ENCODE assay signal across 8 cellular contexts in genomic region chr14:34983148-34983760, GRCh38. TPM values are rescaled to one million over a fixed set of nuclear protein-coding genes. Genes with fewer than 3 reads are reported as not detected.
DNase-seq lines count a peak whose midpoint lies in the region; ATAC-seq and TF ChIP-seq lines count a peak whose summit lies in the region.

No MANE protein-coding gene starts in this region.

- H3K27me3 ChIP-seq in dorsolateral prefrontal cortex, result no peaks in the 10 kb centered on the region

- H3K4me3 ChIP-seq in dorsolateral prefrontal cortex, result peak overlapping the region; percentile 69 to 100 (median 92)

- H3K4me3 Mint-ChIP-seq in natural killer cell (no peak overlapping the region), immature natural killer cell (no peak overlapping the region)
- H3K4me3 Mint-ChIP-seq in activated CD4-positive, alpha-beta memory T cell treated with anti-CD3 and anti-CD28 coated beads for 36 hours, result no peak overlapping the region

- H3K36me3 Mint-ChIP-seq in natural killer cell (no peaks in the 10 kb centered on the region), immature natural killer cell (peaks cover 0 to 4% (median 0%) of the 10 kb centered on the region in 3 donors)
- peaks cover 11% of the 10 kb centered on the region for H3K36me3 Mint-ChIP-seq in activated CD4-positive, alpha-beta memory T cell treated with anti-CD3 and anti-CD28 coated beads for 36 hours

- peak overlapping the region; percentile 93 to 100 (median 99) for H3K27ac ChIP-seq in dorsolateral prefrontal cortex

- no peak overlapping the region for H3K27ac Mint-ChIP-seq in natural killer cell
- H3K27ac Mint-ChIP-seq in immature natural killer cell, result no peak overlapping the region
- H3K27ac Mint-ChIP-seq in activated CD4-positive, alpha-beta memory T cell treated with anti-CD3 and anti-CD28 coated beads for 36 hours, result no peak overlapping the region

- H3K27me3 Mint-ChIP-seq in natural killer cell (ENCODE audit: low read depth in 2 of 2), result no peaks in the 10 kb centered on the region
- peaks cover 0 to 2% (median 0%) of the 10 kb centered on the region in 3 donors for H3K27me3 Mint-ChIP-seq in immature natural killer cell (ENCODE audit: low read depth in 3 of 3)
- H3K27me3 Mint-ChIP-seq in activated CD4-positive, alpha-beta memory T cell treated with anti-CD3 and anti-CD28 coated beads for 36 hours, result no peaks in the 10 kb centered on the region

- ATAC-seq in GM21390 (IDR thresholded peaks at IDR 0.05; ENCODE audit: unreplicated experiment) (peak; percentile 19), natural killer cell (peak; percentile 13 to 33 (median 28))

- TF ChIP-seq CTCF in dorsolateral prefrontal cortex (IDR thresholded peaks at IDR 0.05 in 54 of 56, conservative IDR thresholded peaks at IDR 0.05 in 2 of 56; ENCODE audit: low read depth in 1 of 56, partially characterized antibody in 56 of 56) (no peak), natural killer cell (IDR thresholded peaks at IDR 0.05) (no peak)

- CTCF ChIA-PET in activated CD4-positive, alpha-beta memory T cell treated with anti-CD3 and anti-CD28 coated beads for 36 hours (lab: Charles Lee), result interaction anchor here (0.6 to 3.5 kb wide), 6 partner anchors 19 to 422 kb away, joined by 3 to 15 read pairs (median 4); partner anchors contain the start of genes FAM177A1 and NFKBIA

- H3K9me3 Mint-ChIP-seq in natural killer cell (no peaks in the 10 kb centered on the region), immature natural killer cell (no peaks in the 10 kb centered on the region)
- H3K9me3 Mint-ChIP-seq in activated CD4-positive, alpha-beta memory T cell treated with anti-CD3 and anti-CD28 coated beads for 36 hours, result no peaks in the 10 kb centered on the region

- intact Hi-C loops in dorsolateral prefrontal cortex (cut with DNase I), result loop anchor here (2.0 to 10.0 kb wide), 9 partner anchors 64 to 429 kb away; partner anchors contain the start of genes FAM177A1 (in 2 of the 2), PPP2R3C (in 2 of the 2), PRORP (in 2 of the 2) and BAZ1A (in 1 of the 2)
- intact Hi-C loops in natural killer cell (cut with micrococcal nuclease), result loop anchor here (2.0 to 10.0 kb wide), 4 partner anchors 126 to 448 kb away; partner anchors contain the start of genes EAPP and NFKBIA
- intact Hi-C loops in activated CD4-positive, alpha-beta memory T cell treated with anti-CD3 and anti-CD28 coated beads for 36 hours (cut with micrococcal nuclease), result loop anchor here (2.0 to 10.0 kb wide), 6 partner anchors 14 to 844 kb away; partner anchors contain the start of genes BRMS1L, CFL2 and PSMA6

- H3K4me1 Mint-ChIP-seq in natural killer cell (peaks cover 0 to 6% of the 10 kb centered on the region in 2 donors), immature natural killer cell (peaks cover 6 to 22% of the 10 kb centered on the region in 2 donors)
- H3K4me1 Mint-ChIP-seq in activated CD4-positive, alpha-beta memory T cell treated with anti-CD3 and anti-CD28 coated beads for 36 hours (ENCODE audit: low read depth), result peaks cover 23% of the 10 kb centered on the region

- POLR2A ChIA-PET in activated CD4-positive, alpha-beta memory T cell treated with anti-CD3 and anti-CD28 coated beads for 36 hours (lab: Charles Lee), result interaction anchor here (0.6 to 5.1 kb wide), 16 partner anchors 10 to 433 kb away, joined by 3 to 51 read pairs (median 5); partner anchors contain the start of genes BAZ1A, FAM177A1, NFKBIA and PPP2R3C

- DNase-seq in AG20443 (ENCODE audit: low spot score) (peak; percentile 58), HT-29 (ENCODE audit: low spot score) (peak; percentile 28), dorsolateral prefrontal cortex (no peak), natural killer cell (no peak), immature natural killer cell (no peak), NCI-H2171 treated with DMSO at 0.1 percent for 48 hours (lab: John Stamatoyannopoulos, UW) (no peak)
- DNase-seq in activated CD4-positive, alpha-beta memory T cell treated with anti-CD3 and anti-CD28 coated beads for 36 hours, result no peak

RNA-seq across cellular contexts. Expression of gene SRP54, which starts 0.5 kb away (rescaled TPM):
- 23.3 and 26.1 TPM in 2 replicates for total RNA-seq in HT-29 (2014; rRNA removed; shearing (Covaris generic))
- total RNA-seq in dorsolateral prefrontal cortex, result 10 to 100 TPM; 20.1 to 61.6 (median 44.8) TPM
- total RNA-seq in natural killer cell, result 10 to 100 TPM; 41.2 to 63.2 (median 48.8) TPM
- 10 to 100 TPM; 25.4 to 50.6 (median 29.5) TPM for polyA plus RNA-seq in immature natural killer cell
- 10 to 100 TPM; 82.6 to 87.7 TPM for total RNA-seq in activated CD4-positive, alpha-beta memory T cell treated with anti-CD3 and anti-CD28 coated beads for 36 hours

Comparison
In these comparisons a context has a peak if more than half of its experiments do, and no peak if none do; other contexts are left out.
1. DNase-seq: peak in AG20443 (single experiment) and HT-29 (single experiment); none in dorsolateral prefrontal cortex (0 of 10), natural killer cell (single experiment), immature natural killer cell (0 of 3), activated CD4-positive, alpha-beta memory T cell treated with anti-CD3 and anti-CD28 coated beads for 36 hours (single experiment) and NCI-H2171 treated with DMSO at 0.1 percent for 48 hours (single experiment).